In genomic region chr6:88141641-88142298, GRCh38 we compare ENCODE assay signal across 13 cellular contexts. TPM values are rescaled to one million over a fixed set of nuclear protein-coding genes. Genes with fewer than 3 reads are reported as not detected.
A peak's percentile ranks its signal among the peaks of the same experiment; 100 is the strongest.
DNase-seq lines count a peak whose midpoint lies in the region; ATAC-seq, FAIRE-seq and TF ChIP-seq lines count a peak whose summit lies in the region.
"Had no signal": no experiment of that assay in that cellular context is flagged by ENCODE, and none has a peak within 500 bp of the region (broad histone marks: within the 10 kb centered on the region; RNA-seq: fewer than 3 reads in every experiment).

No MANE protein-coding gene starts in this region.

- no peaks in the 10 kb centered on the region for H3K36me3 ChIP-seq in naive thymus-derived CD4-positive, alpha-beta T cell (ENCODE audit: control insufficient read depth in 2 of 3, insufficient read depth in 3 of 3, low read length in 3 of 3)
- H3K36me3 ChIP-seq in SK-N-SH (replicated peaks in 1 of 2; ENCODE audit: control insufficient read depth in 1 of 2, insufficient read depth in 2 of 2, low read length in 1 of 2) (no peaks in the 10 kb centered on the region), small intestine (ENCODE audit: control insufficient read depth in 2 of 2, insufficient read depth in 2 of 2, low read length in 2 of 2) (no peaks in the 10 kb centered on the region)

- CTCF ChIA-PET in naive thymus-derived CD4-positive, alpha-beta T cell (lab: Charles Lee) = no interaction called here
- CTCF ChIA-PET in SK-N-SH (lab: Yijun Ruan, JAX) = interaction anchor here (0.6 kb wide), 1 partner anchor 338 kb away, joined by 3 read pairs; no protein-coding TSS in a partner anchor

- no peaks in the 10 kb centered on the region for H4K20me1 ChIP-seq in SK-N-SH (ENCODE audit: insufficient read depth)

- H3K27ac ChIP-seq in naive thymus-derived CD4-positive, alpha-beta T cell (ENCODE audit: low read depth, low read length) = no peak overlapping the region
- H3K27ac ChIP-seq in SK-N-SH (ENCODE audit: low read depth in 2 of 2, low read length in 1 of 2) (no peak overlapping the region), small intestine (ENCODE audit: low read depth in 1 of 2, low read length in 1 of 2) (no peak overlapping the region)
- H3K27ac ChIP-seq: testis had no signal

- H3K4me3 Mint-ChIP-seq in naive thymus-derived CD4-positive, alpha-beta T cell = no peak overlapping the region

- TF ChIP-seq CTCF in SK-N-SH (IDR thresholded peaks at IDR 0.05) = no peak

- no peak overlapping the region for H3K9ac ChIP-seq in SK-N-SH

- H3K4me1 Mint-ChIP-seq in naive thymus-derived CD4-positive, alpha-beta T cell = no peaks in the 10 kb centered on the region

- no peak for DNase-seq in naive thymus-derived CD4-positive, alpha-beta T cell
- no peak for DNase-seq in stimulated activated CD4-positive, alpha-beta T cell treated with anti-CD3 and anti-CD28 coated beads, Interleukin-4, amount 100 ng/mL, for 24 hours
- DNase-seq in SHP77 treated with DMSO at 0.1 percent for 48 hours (lab: John Stamatoyannopoulos, UW) = no peak
- no peak for DNase-seq in SK-N-SH
- DNase-seq in small intestine = no peak
- DNase-seq: activated CD4-positive, CD25-positive, alpha-beta regulatory T cell treated with anti-CD3 and anti-CD28 coated beads, Interleukin-2, amount 50 U/mL, for 72 hours; mesendoderm; testis had no signal

- H3K27me3 Mint-ChIP-seq in naive thymus-derived CD4-positive, alpha-beta T cell = peaks cover 0 to 7% (median 4%) of the 10 kb centered on the region in 5 donors

- TF ChIP-seq RAD21 in SK-N-SH (IDR thresholded peaks at IDR 0.05; ENCODE audit: low read length) = no peak

- H2AFZ ChIP-seq in SK-N-SH (ENCODE audit: low read depth) = no peak overlapping the region

- H3F3A ChIP-seq in SK-N-SH (replicated peaks; ENCODE audit: insufficient read depth) = no peaks in the 10 kb centered on the region

- ATAC-seq in GM18868 (IDR thresholded peaks at IDR 0.05; ENCODE audit: unreplicated experiment) = peak; percentile 93
- peak; percentile 98 for ATAC-seq in GM21737 (IDR thresholded peaks at IDR 0.05; ENCODE audit: unreplicated experiment)
- peak; percentile 96 for ATAC-seq in HG03378 (IDR thresholded peaks at IDR 0.05; ENCODE audit: unreplicated experiment)
- peak; percentile 65 for ATAC-seq in naive thymus-derived CD4-positive, alpha-beta T cell
- ATAC-seq: K562 had no signal

- H3K9me3 Mint-ChIP-seq in naive thymus-derived CD4-positive, alpha-beta T cell = no peaks in the 10 kb centered on the region

- TF ChIP-seq EP300 in SK-N-SH (IDR thresholded peaks at IDR 0.05; ENCODE audit: borderline replicate concordance in 1 of 2, low read depth in 1 of 2, low read length in 1 of 2) = no peak

- no peak overlapping the region for H3K27ac Mint-ChIP-seq in naive thymus-derived CD4-positive, alpha-beta T cell

- H3K4me2 ChIP-seq in SK-N-SH = no peak overlapping the region

- POLR2A ChIA-PET in naive thymus-derived CD4-positive, alpha-beta T cell (lab: Charles Lee) = no interaction called here
- POLR2A ChIA-PET in SK-N-SH (lab: Yijun Ruan, JAX) = no interaction called here

- H3K9me2 ChIP-seq in SK-N-SH = no peaks in the 10 kb centered on the region

- no peak overlapping the region for H3K4me3 ChIP-seq in naive thymus-derived CD4-positive, alpha-beta T cell (ENCODE audit: low read length)
- H3K4me3 ChIP-seq in SK-N-SH (ENCODE audit: low read depth in 2 of 2, low read length in 1 of 2) (no peak overlapping the region), small intestine (ENCODE audit: low read depth in 1 of 2, low read length in 2 of 2) (no peak overlapping the region)
- H3K4me3 ChIP-seq: K562, testis had no signal

- H3K4me1 ChIP-seq in naive thymus-derived CD4-positive, alpha-beta T cell (ENCODE audit: control insufficient read depth in 2 of 2, insufficient read depth in 2 of 2, low read length in 2 of 2) = no peaks in the 10 kb centered on the region
- H3K4me1 ChIP-seq in SK-N-SH (ENCODE audit: control insufficient read depth in 1 of 2, insufficient read depth in 2 of 2, low read depth in 1 of 2, low read length in 1 of 2) (no peaks in the 10 kb centered on the region), small intestine (ENCODE audit: control insufficient read depth in 2 of 2, insufficient read depth in 1 of 2, low read depth in 1 of 2, low read length in 1 of 2) (no peaks in the 10 kb centered on the region)
- H3K4me1 ChIP-seq: testis had no signal

- no peaks in the 10 kb centered on the region for H3K9me3 ChIP-seq in naive thymus-derived CD4-positive, alpha-beta T cell (ENCODE audit: control insufficient read depth in 2 of 3, low read length in 3 of 3)
- H3K9me3 ChIP-seq in SK-N-SH (no peaks in the 10 kb centered on the region), small intestine (ENCODE audit: control insufficient read depth, low read depth) (no peaks in the 10 kb centered on the region)
- H3K9me3 ChIP-seq: testis had no signal

- WGBS in SK-N-SH (ENCODE audit: low lambda C conversion rate) = 51% methylated on average over 7 of the region's 9 CpGs
- 79 to 81% (median 80%) methylated on average over 9 of the region's 9 CpGs for WGBS in small intestine, 3 donors

- H3K27me3 ChIP-seq in naive thymus-derived CD4-positive, alpha-beta T cell (ENCODE audit: control insufficient read depth in 2 of 2, insufficient read depth in 2 of 2, low read length in 2 of 2) = no peaks in the 10 kb centered on the region
- H3K27me3 ChIP-seq in SK-N-SH (ENCODE audit: insufficient read depth) = no peaks in the 10 kb centered on the region
- H3K27me3 ChIP-seq in small intestine (ENCODE audit: control insufficient read depth in 2 of 2, insufficient read depth in 2 of 2, low read length in 2 of 2) = no peaks in the 10 kb centered on the region
- H3K27me3 ChIP-seq: testis had no signal

- FAIRE-seq in small intestine (lab: Jason Lieb, UNC) = no peak
- FAIRE-seq: astrocyte, K562 had no signal

- no peaks in the 10 kb centered on the region for H3K36me3 Mint-ChIP-seq in naive thymus-derived CD4-positive, alpha-beta T cell

- H3K79me2 ChIP-seq in SK-N-SH (ENCODE audit: insufficient read depth) = no peaks in the 10 kb centered on the region

- intact Hi-C loops in naive thymus-derived CD4-positive, alpha-beta T cell (cut with micrococcal nuclease) = no loop called here

TF ChIP-seq in SK-N-SH, 30 proteins besides CTCF, POLR2A, EP300 and RAD21:
- TF ChIP-seq MXI1 (IDR thresholded peaks at IDR 0.05; ENCODE audit: low read depth, low read length) (no peak), RFX5 (IDR thresholded peaks at IDR 0.05; ENCODE audit: low read length) (no peak), EZH2phosphoT487 (IDR thresholded peaks at IDR 0.05; ENCODE audit: borderline replicate concordance, low read depth) (no peak), FOXJ3 (CRISPR knock-in tag; IDR thresholded peaks at IDR 0.05) (no peak), NRF1 (IDR thresholded peaks at IDR 0.05; ENCODE audit: low read depth, low read length) (no peak), FOSL2 (IDR thresholded peaks at IDR 0.05; ENCODE audit: borderline replicate concordance, low read depth) (no peak), POLR2AphosphoS5 (IDR thresholded peaks at IDR 0.05; ENCODE audit: low read depth, low read length) (no peak), USF2 (IDR thresholded peaks at IDR 0.05; ENCODE audit: borderline replicate concordance, low read depth, low read length) (no peak), GATA2 (CRISPR knock-in tag; IDR thresholded peaks at IDR 0.05) (no peak), CHD2 (IDR thresholded peaks at IDR 0.05; ENCODE audit: low read length, partially characterized antibody) (no peak)
TF ChIP-seq in SK-N-SH: peak in this region for 0.

RNA-seq across cellular contexts. Expression of gene CNR1, which starts 24.4 kb away (rescaled TPM):
- not detected for total RNA-seq in naive thymus-derived CD4-positive, alpha-beta T cell
- polyA plus RNA-seq in naive thymus-derived CD4-positive, alpha-beta T cell = not detected
- polyA plus RNA-seq in SK-N-SH (2012; rRNA removed) (not detected in 2 replicates), small intestine (1 to 10 TPM in 1 of 3 donors, under 1 TPM in 1, not detected in 1; 0.27 to 5.6 TPM)
- polyA plus RNA-seq in SK-N-SH (2012; cell fraction: cytosol; rRNA removed) = not detected in 2 replicates
- not detected in 2 replicates for polyA plus RNA-seq in SK-N-SH (2012; cell fraction: nucleus; rRNA removed)
